Comparison of ENCODE assay signal across 25 cellular contexts in genomic region chr18:47531759-47532158, GRCh38.
DNase-seq lines count a peak whose midpoint lies in the region; ATAC-seq, FAIRE-seq and TF ChIP-seq lines count a peak whose summit lies in the region.
"Had no signal": no experiment of that assay in that cellular context is flagged by ENCODE, and none has a peak within 500 bp of the region (broad histone marks: within the 10 kb centered on the region; RNA-seq: fewer than 3 reads in every experiment).

No MANE protein-coding gene starts in this region.

- H3K4me2 ChIP-seq in HepG2 (ENCODE audit: low read depth, low read length) = no peak overlapping the region

- TF ChIP-seq POLR2A in HepG2 (IDR thresholded peaks at IDR 0.05; ENCODE audit: insufficient read depth in 1 of 2, low read depth in 2 of 2, low read length in 2 of 2) (no peak), right lobe of liver (IDR thresholded peaks at IDR 0.05) (no peak), NB4 (IDR thresholded peaks at IDR 0.05; ENCODE audit: extremely low read depth, insufficient read length) (no peak)

- no TSS peak for BruUV-seq in HepG2 (replicated peaks; lab: Mats Ljungman, UMichigan)

- H3K9me3 ChIP-seq in HepG2 (ENCODE audit: low read length) (no peaks in the 10 kb centered on the region), right lobe of liver (no peaks in the 10 kb centered on the region)
- H3K9me3 ChIP-seq: adrenal gland, pancreas, SJSA1, stomach, uterus had no signal

- FAIRE-seq in HepG2 (lab: Jason Lieb, UNC) = no peak
- FAIRE-seq: bronchial epithelial cell, GM19239, H54, pancreas had no signal

- no peak for DNase-seq in HepG2 (ENCODE audit: low spot score)
- DNase-seq in right lobe of liver = no peak
- no peak for DNase-seq in NB4 (ENCODE audit: low read depth)
- peak; percentile 43 for DNase-seq in iPS-NIHi7 (ENCODE audit: extremely low spot score)
- no peak for DNase-seq in hippocampal formation (lab: John Stamatoyannopoulos, UW)
- DNase-seq in HuH-7.5 (ENCODE audit: low spot score) = no peak
- DNase-seq: activated CD8-positive, alpha-beta memory T cell treated with anti-CD3 and anti-CD28 coated beads for 24 hours; adrenal gland; CD8-positive, alpha-beta T cell; DMS79 treated with DMSO at 0.1 percent for 48 hours; foreskin fibroblast; hypothalamus; mesendoderm; naive thymus-derived CD4-positive, alpha-beta T cell; NCI-H82; pancreas; stimulated activated CD4-positive, alpha-beta T cell treated with anti-CD3 and anti-CD28 coated beads, Interleukin-2, amount 100 ng/mL, for 48 hours; stomach; uterus had no signal

- H3K36me3 ChIP-seq in HepG2 (replicated peaks in 1 of 2; ENCODE audit: control insufficient read depth in 1 of 2, insufficient read depth in 2 of 2, low read length in 2 of 2) = no peaks in the 10 kb centered on the region
- no peaks in the 10 kb centered on the region for H3K36me3 ChIP-seq in right lobe of liver
- H3K36me3 ChIP-seq: adrenal gland, pancreas, SJSA1, stomach, uterus had no signal

- TF ChIP-seq CTCF in HepG2 (CRISPR knock-in tag; IDR thresholded peaks at IDR 0.05) = no peak
- no peak for TF ChIP-seq CTCF in right lobe of liver (IDR thresholded peaks at IDR 0.05)
- peak; percentile 7 for TF ChIP-seq CTCF in NB4 (IDR thresholded peaks at IDR 0.05; ENCODE audit: low read depth, low read length)

- H3K4me3 ChIP-seq in HepG2 (replicated peaks in 1 of 3; ENCODE audit: insufficient read depth in 1 of 3, low read depth in 2 of 3, low read length in 3 of 3) = no peak overlapping the region
- no peak overlapping the region for H3K4me3 ChIP-seq in right lobe of liver
- no peak overlapping the region for H3K4me3 ChIP-seq in NB4 (ENCODE audit: low read depth, low read length)
- H3K4me3 ChIP-seq: adrenal gland, pancreas, SJSA1, stomach, uterus had no signal

- POLR2A ChIA-PET in HepG2 (lab: Yijun Ruan, JAX) = no interaction called here

- CTCF ChIA-PET in HepG2 (lab: Yijun Ruan, JAX; ENCODE audit: low intra/inter-chr PET ratio, low total read pairs) = no interaction called here

- no peaks in the 10 kb centered on the region for H3K79me2 ChIP-seq in HepG2 (ENCODE audit: insufficient read depth, low read length)

- H3K4me1 ChIP-seq in HepG2 (ENCODE audit: insufficient read depth, low read length) (no peaks in the 10 kb centered on the region), right lobe of liver (no peaks in the 10 kb centered on the region)
- H3K4me1 ChIP-seq: adrenal gland, pancreas, SJSA1, uterus had no signal

- H3K27me3 ChIP-seq in HepG2 (ENCODE audit: control insufficient read depth in 1 of 2, insufficient read depth in 2 of 2, low read length in 2 of 2) = no peaks in the 10 kb centered on the region; a peak in 1 of 5 replicates
- peaks cover 0 to 10% of the 10 kb centered on the region in 2 donors for H3K27me3 ChIP-seq in right lobe of liver
- H3K27me3 ChIP-seq: uterus had no signal

- H4K20me1 ChIP-seq in HepG2 (ENCODE audit: insufficient read depth, low read length) = no peaks in the 10 kb centered on the region

- no peak for TF ChIP-seq EP300 in HepG2 (IDR thresholded peaks at IDR 0.05; ENCODE audit: low read depth in 2 of 2, low read length in 2 of 2)
- no peak for TF ChIP-seq EP300 in HepG2 (CRISPR knock-in tag; IDR thresholded peaks at IDR 0.05; ENCODE audit: borderline replicate concordance)

- H3K27ac ChIP-seq in HepG2 (ENCODE audit: extremely low read length, insufficient read depth, low read length) (no peak overlapping the region), right lobe of liver (no peak overlapping the region)
- H3K27ac ChIP-seq: adrenal gland, pancreas, SJSA1, stomach, uterus had no signal

- WGBS in HepG2 (ENCODE audit: low lambda C conversion rate) = 62% methylated on average over 21 of the region's 26 CpGs
- 12% methylated on average over 5 of the region's 26 CpGs for WGBS in right lobe of liver (ENCODE audit: insufficient coverage, low coverage, low lambda C conversion rate, missing lambda C conversion rate)

- no peak overlapping the region for H3K9ac ChIP-seq in HepG2 (ENCODE audit: insufficient read depth, low read depth, low read length)

- intact Hi-C loops in HepG2 (cut with micrococcal nuclease; ENCODE audit: unreplicated experiment) (no loop called here), right lobe of liver (cut with DNase I) (no loop called here)

- H2AFZ ChIP-seq in HepG2 (ENCODE audit: low read length) = no peak overlapping the region

- ATAC-seq in HepG2 (no peak), right lobe of liver (no peak), HG02852 (IDR thresholded peaks at IDR 0.05; ENCODE audit: unreplicated experiment) (no peak), GM18907 (IDR thresholded peaks at IDR 0.05; ENCODE audit: unreplicated experiment) (no peak)
- ATAC-seq: CD8-positive, alpha-beta T cell; naive thymus-derived CD4-positive, alpha-beta T cell; pancreas had no signal

- TF ChIP-seq RAD21 in HepG2 (CRISPR knock-in tag; IDR thresholded peaks at IDR 0.05) = no peak

- in situ Hi-C loops in HepG2 (cut with HindIII; ENCODE audit: extremely low pct_ligation_motif_present, low pct_unique_long_range_greater_than_20kb) = no loop called here

TF ChIP-seq in HepG2, 621 proteins besides CTCF, POLR2A, EP300 and RAD21:
- no peak for TF ChIP-seq SAP130 (CRISPR knock-in tag; IDR thresholded peaks at IDR 0.05; ENCODE audit: low read depth)
- 0 out of 2 replicates have a peak, but pooled peaks have one; percentile 48 for TF ChIP-seq ZNF740 (CRISPR knock-in tag; IDR thresholded peaks at IDR 0.05)
